Comparison of ENCODE assay signal across 26 cellular contexts in genomic region chr12:56348776-56349175, GRCh38. TPM values are rescaled to one million over a fixed set of nuclear protein-coding genes. Genes with fewer than 3 reads are reported as not detected.
"Had no signal": no experiment of that assay in that cellular context is flagged by ENCODE, and none has a peak within 500 bp of the region (broad histone marks: within the 10 kb centered on the region; RNA-seq: fewer than 3 reads in every experiment).

No MANE protein-coding gene starts in this region.

- H3K27ac ChIP-seq: esophagus squamous epithelium, hepatocyte, left ventricle myocardium inferior, lower lobe of right lung, parathyroid adenoma, psoas muscle, right lobe of liver, tibial artery, upper lobe of left lung, uterus had no signal

- H3K4me1 ChIP-seq: esophagus squamous epithelium, left ventricle myocardium inferior, lower lobe of right lung, parathyroid adenoma, psoas muscle, right lobe of liver, tibial artery, upper lobe of left lung, uterus had no signal

- H3K36me3 ChIP-seq: uterus had no signal

- H3K4me1 Mint-ChIP-seq: nephron progenitor cell had no signal

- H3K27me3 ChIP-seq: esophagus squamous epithelium, hepatocyte, right lobe of liver, tibial artery, upper lobe of left lung, uterus had no signal

- ATAC-seq: left cardiac atrium, lower lobe of right lung, psoas muscle had no signal

- H3K4me3 ChIP-seq: esophagus squamous epithelium, hepatocyte, left ventricle myocardium inferior, lower lobe of right lung, psoas muscle, right lobe of liver, tibial artery, upper lobe of left lung, uterus had no signal

- H3K9me3 Mint-ChIP-seq: naive B cell, nephron progenitor cell had no signal

- H3K4me3 Mint-ChIP-seq: nephron progenitor cell had no signal

- H3K27me3 Mint-ChIP-seq: naive B cell had no signal

- DNase-seq: dermis blood vessel endothelial cell; esophagus squamous epithelium; foreskin fibroblast; head of caudate nucleus; kidney; left cardiac atrium; left ventricle myocardium inferior; lower lobe of right lung; mesenchymal stem cell; naive B cell; nephron progenitor cell; psoas muscle; retina; right lobe of liver; stimulated activated CD4-positive, alpha-beta T cell treated with anti-CD3 and anti-CD28 coated beads, Interleukin-15, amount 100 ng/mL, for 24 hours; stimulated activated CD4-positive, alpha-beta T cell treated with anti-CD3 and anti-CD28 coated beads, Interleukin-1b, Interleukin-23, amount 100 ng/mL, for 48 hours; stimulated activated CD4-positive, alpha-beta T cell treated with anti-CD3 and anti-CD28 coated beads, Interleukin-4, amount 100 ng/mL, for 4 hours; stimulated activated naive CD4-positive, alpha-beta T cell treated with Interleukin-2 at 50 U/mL for 16 hours; tibial artery; upper lobe of left lung; uterus had no signal

- H3K9me3 ChIP-seq: esophagus squamous epithelium, left ventricle myocardium inferior, lower lobe of right lung, psoas muscle, right lobe of liver, tibial artery, upper lobe of left lung, uterus had no signal

RNA-seq across cellular contexts. Expression of gene IL23A, which starts 10.1 kb away (rescaled TPM):
- total RNA-seq: left cardiac atrium, left ventricle myocardium inferior, right lobe of liver, temporal lobe had no signal

RNA-seq across cellular contexts. Expression of gene APOF, which starts 13.9 kb away (rescaled TPM):
- total RNA-seq: dermis blood vessel endothelial cell, epithelial cell of proximal tubule, esophagus squamous epithelium, hepatocyte, kidney, left cardiac atrium, left ventricle myocardium inferior, lower lobe of right lung, omental fat pad, psoas muscle, temporal lobe, uterus had no signal
- polyA plus RNA-seq: hepatocyte, psoas muscle had no signal
